ENCODE assay signal across 1 cellular context in the genomic region with DNA sequence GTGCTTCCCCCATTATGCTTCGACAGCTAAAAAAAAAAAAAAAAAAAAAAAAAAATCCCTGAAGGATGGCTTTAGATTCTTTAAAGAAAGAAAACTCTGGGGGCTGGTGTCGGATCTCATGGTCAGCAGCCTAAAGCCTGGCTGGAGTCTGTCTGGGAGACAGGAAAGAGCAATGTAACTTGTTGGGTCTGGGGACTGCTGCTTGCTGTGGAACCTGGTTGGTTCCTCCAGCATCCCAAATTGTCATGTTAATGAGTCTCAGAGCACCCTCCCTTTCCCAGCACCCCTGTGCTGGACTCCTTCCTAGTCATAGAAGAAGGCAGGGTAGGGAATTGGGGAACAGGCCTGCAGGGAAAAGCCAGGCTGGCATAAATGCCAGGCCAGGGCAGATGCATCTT.
TF ChIP-seq lines count a peak whose summit lies in the region.

No MANE protein-coding gene starts in this region.

TF ChIP-seq in HEK293, 187 proteins besides CTCF, POLR2A, EP300 and RAD21 (continued from another document):
- TF ChIP-seq, protein P1, sequence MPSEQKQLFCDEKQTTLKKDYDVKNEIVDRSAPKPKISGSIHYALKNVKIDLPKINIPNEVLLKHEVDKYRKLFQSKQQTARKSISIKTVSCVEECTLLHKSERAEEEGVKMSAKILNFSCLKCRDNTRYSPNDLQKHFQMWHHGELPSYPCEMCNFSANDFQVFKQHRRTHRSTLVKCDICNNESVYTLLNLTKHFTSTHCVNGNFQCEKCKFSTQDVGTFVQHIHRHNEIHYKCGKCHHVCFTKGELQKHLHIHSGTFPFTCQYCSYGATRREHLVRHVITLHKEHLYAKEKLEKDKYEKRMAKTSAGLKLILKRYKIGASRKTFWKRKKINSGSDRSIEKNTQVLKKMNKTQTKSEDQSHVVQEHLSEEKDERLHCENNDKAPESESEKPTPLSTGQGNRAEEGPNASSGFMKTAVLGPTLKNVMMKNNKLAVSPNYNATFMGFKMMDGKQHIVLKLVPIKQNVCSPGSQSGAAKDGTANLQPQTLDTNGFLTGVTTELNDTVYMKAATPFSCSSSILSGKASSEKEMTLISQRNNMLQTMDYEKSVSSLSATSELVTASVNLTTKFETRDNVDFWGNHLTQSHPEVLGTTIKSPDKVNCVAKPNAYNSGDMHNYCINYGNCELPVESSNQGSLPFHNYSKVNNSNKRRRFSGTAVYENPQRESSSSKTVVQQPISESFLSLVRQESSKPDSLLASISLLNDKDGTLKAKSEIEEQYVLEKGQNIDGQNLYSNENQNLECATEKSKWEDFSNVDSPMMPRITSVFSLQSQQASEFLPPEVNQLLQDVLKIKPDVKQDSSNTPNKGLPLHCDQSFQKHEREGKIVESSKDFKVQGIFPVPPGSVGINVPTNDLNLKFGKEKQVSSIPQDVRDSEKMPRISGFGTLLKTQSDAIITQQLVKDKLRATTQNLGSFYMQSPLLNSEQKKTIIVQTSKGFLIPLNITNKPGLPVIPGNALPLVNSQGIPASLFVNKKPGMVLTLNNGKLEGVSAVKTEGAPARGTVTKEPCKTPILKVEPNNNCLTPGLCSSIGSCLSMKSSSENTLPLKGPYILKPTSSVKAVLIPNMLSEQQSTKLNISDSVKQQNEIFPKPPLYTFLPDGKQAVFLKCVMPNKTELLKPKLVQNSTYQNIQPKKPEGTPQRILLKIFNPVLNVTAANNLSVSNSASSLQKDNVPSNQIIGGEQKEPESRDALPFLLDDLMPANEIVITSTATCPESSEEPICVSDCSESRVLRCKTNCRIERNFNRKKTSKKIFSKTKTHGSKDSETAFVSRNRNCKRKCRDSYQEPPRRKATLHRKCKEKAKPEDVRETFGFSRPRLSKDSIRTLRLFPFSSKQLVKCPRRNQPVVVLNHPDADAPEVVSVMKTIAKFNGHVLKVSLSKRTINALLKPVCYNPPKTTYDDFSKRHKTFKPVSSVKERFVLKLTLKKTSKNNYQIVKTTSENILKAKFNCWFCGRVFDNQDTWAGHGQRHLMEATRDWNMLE (tag by site-specific recombination; conservative IDR thresholded peaks at IDR 0.05; ENCODE audit: low read depth) = no peak
- TF ChIP-seq ZNF600 (tag by site-specific recombination; IDR thresholded peaks at IDR 0.05) = peak; percentile 78
- no peak for TF ChIP-seq ZNF37A (tag by site-specific recombination; IDR thresholded peaks at IDR 0.05)
- TF ChIP-seq, protein P2, sequence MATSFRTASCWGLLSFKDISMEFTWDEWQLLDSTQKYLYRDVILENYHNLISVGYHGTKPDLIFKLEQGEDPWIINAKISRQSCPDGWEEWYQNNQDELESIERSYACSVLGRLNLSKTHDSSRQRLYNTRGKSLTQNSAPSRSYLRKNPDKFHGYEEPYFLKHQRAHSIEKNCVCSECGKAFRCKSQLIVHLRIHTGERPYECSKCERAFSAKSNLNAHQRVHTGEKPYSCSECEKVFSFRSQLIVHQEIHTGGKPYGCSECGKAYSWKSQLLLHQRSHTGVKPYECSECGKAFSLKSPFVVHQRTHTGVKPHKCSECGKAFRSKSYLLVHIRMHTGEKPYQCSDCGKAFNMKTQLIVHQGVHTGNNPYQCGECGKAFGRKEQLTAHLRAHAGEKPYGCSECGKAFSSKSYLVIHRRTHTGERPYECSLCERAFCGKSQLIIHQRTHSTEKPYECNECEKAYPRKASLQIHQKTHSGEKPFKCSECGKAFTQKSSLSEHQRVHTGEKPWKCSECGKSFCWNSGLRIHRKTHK (tag by site-specific recombination; IDR thresholded peaks at IDR 0.05) = no peak
- TF ChIP-seq, protein P3, sequence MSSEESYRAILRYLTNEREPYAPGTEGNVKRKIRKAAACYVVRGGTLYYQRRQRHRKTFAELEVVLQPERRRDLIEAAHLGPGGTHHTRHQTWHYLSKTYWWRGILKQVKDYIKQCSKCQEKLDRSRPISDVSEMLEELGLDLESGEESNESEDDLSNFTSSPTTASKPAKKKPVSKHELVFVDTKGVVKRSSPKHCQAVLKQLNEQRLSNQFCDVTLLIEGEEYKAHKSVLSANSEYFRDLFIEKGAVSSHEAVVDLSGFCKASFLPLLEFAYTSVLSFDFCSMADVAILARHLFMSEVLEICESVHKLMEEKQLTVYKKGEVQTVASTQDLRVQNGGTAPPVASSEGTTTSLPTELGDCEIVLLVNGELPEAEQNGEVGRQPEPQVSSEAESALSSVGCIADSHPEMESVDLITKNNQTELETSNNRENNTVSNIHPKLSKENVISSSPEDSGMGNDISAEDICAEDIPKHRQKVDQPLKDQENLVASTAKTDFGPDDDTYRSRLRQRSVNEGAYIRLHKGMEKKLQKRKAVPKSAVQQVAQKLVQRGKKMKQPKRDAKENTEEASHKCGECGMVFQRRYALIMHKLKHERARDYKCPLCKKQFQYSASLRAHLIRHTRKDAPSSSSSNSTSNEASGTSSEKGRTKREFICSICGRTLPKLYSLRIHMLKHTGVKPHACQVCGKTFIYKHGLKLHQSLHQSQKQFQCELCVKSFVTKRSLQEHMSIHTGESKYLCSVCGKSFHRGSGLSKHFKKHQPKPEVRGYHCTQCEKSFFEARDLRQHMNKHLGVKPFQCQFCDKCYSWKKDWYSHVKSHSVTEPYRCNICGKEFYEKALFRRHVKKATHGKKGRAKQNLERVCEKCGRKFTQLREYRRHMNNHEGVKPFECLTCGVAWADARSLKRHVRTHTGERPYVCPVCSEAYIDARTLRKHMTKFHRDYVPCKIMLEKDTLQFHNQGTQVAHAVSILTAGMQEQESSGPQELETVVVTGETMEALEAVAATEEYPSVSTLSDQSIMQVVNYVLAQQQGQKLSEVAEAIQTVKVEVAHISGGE (tag by site-specific recombination; conservative IDR thresholded peaks at IDR 0.05; ENCODE audit: low read depth) = no peak
- TF ChIP-seq ZNF248 (tag by site-specific recombination; IDR thresholded peaks at IDR 0.05) = no peak
- no peak for TF ChIP-seq ZNF701 (tag by site-specific recombination; IDR thresholded peaks at IDR 0.05)
